In genomic region chr7:148702876-148703670, GRCh38 we compare ENCODE assay signal across 16 cellular contexts. TPM values are rescaled to one million over a fixed set of nuclear protein-coding genes. Genes with fewer than 3 reads are reported as not detected.
DNase-seq lines count a peak whose midpoint lies in the region; ATAC-seq and TF ChIP-seq lines count a peak whose summit lies in the region.
"Had no signal": no experiment of that assay in that cellular context is flagged by ENCODE, and none has a peak within 500 bp of the region (broad histone marks: within the 10 kb centered on the region; RNA-seq: fewer than 3 reads in every experiment).

No MANE protein-coding gene starts in this region.

- no peak for DNase-seq in SK-N-SH
- DNase-seq in M059J (ENCODE audit: low read depth), result peak; percentile 17
- DNase-seq in coronary artery (ENCODE audit: low spot score), result no peak
- DNase-seq in neural crest cell (ENCODE audit: low read depth, low spot score), result no peak
- DNase-seq in HUDEP-2 (lab: John Stamatoyannopoulos, UW; ENCODE audit: unreplicated experiment in 76 of 76), result no peak
- no peak for DNase-seq in activated CD4-positive, alpha-beta T cell treated with anti-CD3 and anti-CD28 coated beads for 48 hours
- DNase-seq: activated CD4-positive, alpha-beta memory T cell treated with anti-CD3 and anti-CD28 coated beads for 36 hours; NCI-H1105 treated with DMSO at 0.1 percent for 48 hours; NCI-H510A treated with DMSO at 0.1 percent for 48 hours; small intestine; T1000 had no signal

- H3K27ac ChIP-seq in SK-N-SH (ENCODE audit: low read depth in 2 of 2, low read length in 1 of 2), result no peak overlapping the region; a peak in 1 of 4 replicates
- no peak overlapping the region for H3K27ac ChIP-seq in coronary artery
- H3K27ac ChIP-seq: 22Rv1 had no signal

- peak; percentile 23 for TF ChIP-seq CTCF in SK-N-SH (IDR thresholded peaks at IDR 0.05)
- TF ChIP-seq CTCF in coronary artery (IDR thresholded peaks at IDR 0.05), result no peak
- no peak for TF ChIP-seq CTCF in neural crest cell (conservative IDR thresholded peaks at IDR 0.05)

- H4K20me1 ChIP-seq in SK-N-SH (ENCODE audit: insufficient read depth), result peaks cover 83% of the 10 kb centered on the region

- peaks cover 29 to 33% of the 10 kb centered on the region in 2 experiments for H3K4me1 ChIP-seq in SK-N-SH (ENCODE audit: control insufficient read depth in 1 of 2, insufficient read depth in 2 of 2, low read depth in 1 of 2, low read length in 1 of 2)

- TF ChIP-seq RAD21 in SK-N-SH (IDR thresholded peaks at IDR 0.05; ENCODE audit: low read length), result no peak

- H3K4me3 ChIP-seq in SK-N-SH (ENCODE audit: low read depth in 2 of 2, low read length in 1 of 2) (no peak overlapping the region), coronary artery (peak overlapping the region; percentile 2)

- H3K36me3 Mint-ChIP-seq in neural crest cell (ENCODE audit: low read depth), result no peaks in the 10 kb centered on the region
- H3K36me3 Mint-ChIP-seq: memory B cell had no signal

- no peak overlapping the region for H3K9ac ChIP-seq in SK-N-SH

- H3K4me1 Mint-ChIP-seq in neural crest cell, result peaks cover 60% of the 10 kb centered on the region

- no peak overlapping the region for H3K4me2 ChIP-seq in SK-N-SH

- H3K9me3 ChIP-seq in SK-N-SH, result no peaks in the 10 kb centered on the region

- POLR2A ChIA-PET in SK-N-SH (lab: Yijun Ruan, JAX), result no interaction called here

- 94% methylated on average over 11 of the region's 11 CpGs for WGBS in SK-N-SH (ENCODE audit: low lambda C conversion rate)

- no peaks in the 10 kb centered on the region for H3K9me3 Mint-ChIP-seq in neural crest cell
- H3K9me3 Mint-ChIP-seq: activated CD4-positive, alpha-beta memory T cell treated with anti-CD3 and anti-CD28 coated beads for 36 hours; memory B cell had no signal

- H3K36me3 ChIP-seq in SK-N-SH (replicated peaks in 1 of 2; ENCODE audit: control insufficient read depth in 1 of 2, insufficient read depth in 2 of 2, low read length in 1 of 2), result peaks cover 0 to 6% of the 10 kb centered on the region in 2 experiments

- H3F3A ChIP-seq in SK-N-SH (replicated peaks; ENCODE audit: insufficient read depth), result peaks cover 9% of the 10 kb centered on the region

- H2AFZ ChIP-seq in SK-N-SH (ENCODE audit: low read depth), result no peak overlapping the region

- CTCF ChIA-PET in SK-N-SH (lab: Yijun Ruan, JAX), result interaction anchor here (0.8 to 2.3 kb wide), 10 partner anchors 9 to 260 kb away, joined by 3 to 7 read pairs (median 4); no protein-coding TSS in a partner anchor

- peaks cover 90% of the 10 kb centered on the region for H3K79me2 ChIP-seq in SK-N-SH (ENCODE audit: insufficient read depth)

- no peaks in the 10 kb centered on the region for H3K27me3 Mint-ChIP-seq in neural crest cell (ENCODE audit: low read depth)
- H3K27me3 Mint-ChIP-seq: activated CD4-positive, alpha-beta memory T cell treated with anti-CD3 and anti-CD28 coated beads for 36 hours; memory B cell had no signal

- no peak for ATAC-seq in SK-N-SH treated with all-trans-retinoic acid at 6 μM for 48 hours
- ATAC-seq in GM18520 (IDR thresholded peaks at IDR 0.05; ENCODE audit: unreplicated experiment), result no peak
- ATAC-seq: esophagus mucosa had no signal

- no peaks in the 10 kb centered on the region for H3K9me2 ChIP-seq in SK-N-SH

- H3K4me3 Mint-ChIP-seq in neural crest cell, result peak overlapping the region; percentile 50
- H3K4me3 Mint-ChIP-seq: activated CD4-positive, alpha-beta memory T cell treated with anti-CD3 and anti-CD28 coated beads for 36 hours; memory B cell had no signal

- no peaks in the 10 kb centered on the region for H3K27me3 ChIP-seq in SK-N-SH (ENCODE audit: insufficient read depth)

- H3K27ac Mint-ChIP-seq in neural crest cell (ENCODE audit: unreplicated experiment), result no peak overlapping the region
- H3K27ac Mint-ChIP-seq: activated CD4-positive, alpha-beta memory T cell treated with anti-CD3 and anti-CD28 coated beads for 36 hours; memory B cell had no signal

- TF ChIP-seq EP300 in SK-N-SH (IDR thresholded peaks at IDR 0.05; ENCODE audit: borderline replicate concordance in 1 of 2, low read depth in 1 of 2, low read length in 1 of 2), result no peak

TF ChIP-seq in SK-N-SH, 30 proteins besides CTCF, POLR2A, EP300 and RAD21:
- TF ChIP-seq MAX (IDR thresholded peaks at IDR 0.05; ENCODE audit: low read depth) (no peak), MEF2A (IDR thresholded peaks at IDR 0.05; ENCODE audit: borderline replicate concordance, low read depth) (no peak), CHD2 (IDR thresholded peaks at IDR 0.05; ENCODE audit: low read length, partially characterized antibody) (no peak), RFX5 (IDR thresholded peaks at IDR 0.05; ENCODE audit: low read length) (no peak), GABPA (IDR thresholded peaks at IDR 0.05; ENCODE audit: low read depth) (no peak)

TF ChIP-seq in SK-N-SH treated with all-trans-retinoic acid at 6 μM for 48 hours, 23 proteins besides CTCF, POLR2A, EP300 and RAD21 (continues in another document):
- no peak for TF ChIP-seq TCF4 (CRISPR knock-in tag; IDR thresholded peaks at IDR 0.05; ENCODE audit: borderline replicate concordance)
- no peak for TF ChIP-seq TSHZ2 (CRISPR knock-in tag; IDR thresholded peaks at IDR 0.05)
- TF ChIP-seq ZNF70 (CRISPR knock-in tag; IDR thresholded peaks at IDR 0.05), result no peak
- no peak for TF ChIP-seq TOX (CRISPR knock-in tag; IDR thresholded peaks at IDR 0.05; ENCODE audit: borderline replicate concordance)
- TF ChIP-seq CSDC2 (CRISPR knock-in tag; IDR thresholded peaks at IDR 0.05), result no peak
- TF ChIP-seq GLIS3 (CRISPR knock-in tag; IDR thresholded peaks at IDR 0.05), result no peak
- TF ChIP-seq ZNF8 (CRISPR knock-in tag; IDR thresholded peaks at IDR 0.05), result no peak
- no peak for TF ChIP-seq ARNTL (CRISPR knock-in tag; IDR thresholded peaks at IDR 0.05; ENCODE audit: borderline replicate concordance, low read depth)
- no peak for TF ChIP-seq ZFP3 (CRISPR knock-in tag; IDR thresholded peaks at IDR 0.05)
- no peak for TF ChIP-seq ISL1 (CRISPR knock-in tag; IDR thresholded peaks at IDR 0.05)
- no peak for TF ChIP-seq CSRNP3 (CRISPR knock-in tag; IDR thresholded peaks at IDR 0.05)
- no peak for TF ChIP-seq BACH2 (CRISPR knock-in tag; IDR thresholded peaks at IDR 0.05; ENCODE audit: borderline replicate concordance)
- TF ChIP-seq PPARA (CRISPR knock-in tag; IDR thresholded peaks at IDR 0.05; ENCODE audit: borderline replicate concordance), result no peak
- TF ChIP-seq ZFP30 (CRISPR knock-in tag; IDR thresholded peaks at IDR 0.05), result no peak
- TF ChIP-seq SNAI2 (CRISPR knock-in tag; IDR thresholded peaks at IDR 0.05), result no peak
- no peak for TF ChIP-seq OSR1 (CRISPR knock-in tag; IDR thresholded peaks at IDR 0.05)
- no peak for TF ChIP-seq RARB (CRISPR knock-in tag; IDR thresholded peaks at IDR 0.05)
- no peak for TF ChIP-seq ZNF565 (CRISPR knock-in tag; conservative IDR thresholded peaks at IDR 0.05; ENCODE audit: low read depth)

RNA-seq across cellular contexts. Expression of gene CUL1, which starts 4.4 kb away (rescaled TPM):
- polyA plus RNA-seq in SK-N-SH (2012; rRNA removed), result 45.2 and 50.0 TPM in 2 replicates
- 56.0 and 56.7 TPM in 2 replicates for polyA plus RNA-seq in SK-N-SH (2012; cell fraction: cytosol; rRNA removed)
- polyA plus RNA-seq in SK-N-SH (2012; cell fraction: nucleus; rRNA removed), result 30.2 and 49.4 TPM in 2 replicates
- total RNA-seq in M059J (2014; rRNA removed; shearing (Covaris generic)), result 46.3 and 51.6 TPM in 2 replicates
- total RNA-seq in neural crest cell, result 70.0 and 72.8 TPM in 2 replicates
